12 cellular contexts compared by ENCODE assay signal in genomic region chr16:15507299-15507958, GRCh38.
DNase-seq lines count a peak whose midpoint lies in the region; ATAC-seq and TF ChIP-seq lines count a peak whose summit lies in the region.
"Had no signal": no experiment of that assay in that cellular context is flagged by ENCODE, and none has a peak within 500 bp of the region (broad histone marks: within the 10 kb centered on the region; RNA-seq: fewer than 3 reads in every experiment).

No MANE protein-coding gene starts in this region.

- no peaks in the 10 kb centered on the region for H3K27me3 ChIP-seq in mesenchymal stem cell (ENCODE audit: control insufficient read depth in 1 of 2, insufficient read depth in 1 of 2, low read length in 2 of 2)
- no peaks in the 10 kb centered on the region for H3K27me3 ChIP-seq in vagina

- TF ChIP-seq CTCF in vagina (IDR thresholded peaks at IDR 0.05): no peak
- no peak for TF ChIP-seq CTCF in activated CD8-positive, alpha-beta T cell treated with anti-CD3 and anti-CD28 coated beads for 36 hours (IDR thresholded peaks at IDR 0.05)

- H2BK120ac ChIP-seq in mesenchymal stem cell (ENCODE audit: low read depth, low read length): no peak overlapping the region

- H3K4me1 ChIP-seq in mesenchymal stem cell (ENCODE audit: control insufficient read depth, insufficient read depth, low read depth, low read length): peaks cover 22% of the 10 kb centered on the region
- H3K4me1 ChIP-seq in vagina: peaks cover 17% of the 10 kb centered on the region

- peak overlapping the region; percentile 29 for H3K4me2 ChIP-seq in mesenchymal stem cell (ENCODE audit: low read length, poor library complexity, severe bottlenecking)

- 41% methylated on average over 7 of the region's 8 CpGs for WGBS in mesenchymal stem cell

- H3K79me1 ChIP-seq in mesenchymal stem cell (replicated peaks; ENCODE audit: low read length, poor library complexity, severe bottlenecking): peaks cover 11% of the 10 kb centered on the region

- no peak overlapping the region for H3K4me3 Mint-ChIP-seq in activated CD4-positive, alpha-beta T cell treated with anti-CD3 and anti-CD28 coated beads, Interleukin-2, amount 10 ng/mL, durations not matched to agents 7 days and 5 days
- no peak overlapping the region for H3K4me3 Mint-ChIP-seq in activated CD8-positive, alpha-beta T cell treated with anti-CD3 and anti-CD28 coated beads for 36 hours
- H3K4me3 Mint-ChIP-seq: memory B cell had no signal

- ATAC-seq in activated CD8-positive, alpha-beta T cell treated with anti-CD3 and anti-CD28 coated beads for 36 hours: no peak
- ATAC-seq in HG03442 (IDR thresholded peaks at IDR 0.05; ENCODE audit: unreplicated experiment): no peak

- peaks cover 34% of the 10 kb centered on the region for H3K4me1 Mint-ChIP-seq in activated CD4-positive, alpha-beta T cell treated with anti-CD3 and anti-CD28 coated beads, Interleukin-2, amount 10 ng/mL, durations not matched to agents 7 days and 5 days
- H3K4me1 Mint-ChIP-seq in activated CD8-positive, alpha-beta T cell treated with anti-CD3 and anti-CD28 coated beads for 36 hours (ENCODE audit: low read depth): peaks cover 12% of the 10 kb centered on the region
- H3K4me1 Mint-ChIP-seq: memory B cell had no signal

- peak overlapping the region; percentile 57 for H4K8ac ChIP-seq in mesenchymal stem cell (ENCODE audit: low read length)

- POLR2A ChIA-PET in activated CD4-positive, alpha-beta T cell treated with anti-CD3 and anti-CD28 coated beads, Interleukin-2, amount 10 ng/mL, durations not matched to agents 7 days and 5 days (lab: Charles Lee): no interaction called here
- POLR2A ChIA-PET in activated CD8-positive, alpha-beta T cell treated with anti-CD3 and anti-CD28 coated beads for 36 hours (lab: Charles Lee): interaction anchor here (1.0 kb wide), 1 partner anchor 18 kb away, joined by 3 read pairs; no protein-coding TSS in a partner anchor

- peaks cover 9% of the 10 kb centered on the region for H3K27me3 Mint-ChIP-seq in activated CD4-positive, alpha-beta T cell treated with anti-CD3 and anti-CD28 coated beads, Interleukin-2, amount 10 ng/mL, durations not matched to agents 7 days and 5 days
- H3K27me3 Mint-ChIP-seq in activated CD8-positive, alpha-beta T cell treated with anti-CD3 and anti-CD28 coated beads for 36 hours: peaks cover 4% of the 10 kb centered on the region

- intact Hi-C loops in vagina (cut with DNase I): no loop called here
- intact Hi-C loops in activated CD8-positive, alpha-beta T cell treated with anti-CD3 and anti-CD28 coated beads for 36 hours (cut with micrococcal nuclease): no loop called here

- H3K9ac ChIP-seq in mesenchymal stem cell (ENCODE audit: low read length): peak overlapping the region; percentile 55

- no peaks in the 10 kb centered on the region for H3K9me3 ChIP-seq in mesenchymal stem cell (ENCODE audit: control insufficient read depth, low read length)
- no peaks in the 10 kb centered on the region for H3K9me3 ChIP-seq in vagina
- H3K9me3 ChIP-seq: thoracic aorta had no signal

- H3K4me3 ChIP-seq in mesenchymal stem cell (ENCODE audit: insufficient read depth in 1 of 2, low read depth in 1 of 2, low read length in 2 of 2) (peak overlapping the region in 1 of 2 experiments; percentile 42), vagina (no peak overlapping the region)
- H3K4me3 ChIP-seq: thoracic aorta had no signal

- H3K36me3 ChIP-seq in mesenchymal stem cell (ENCODE audit: control insufficient read depth in 1 of 2, insufficient read depth in 2 of 2, low read depth in 1 of 2, low read length in 2 of 2) (peaks cover 0 to 47% of the 10 kb centered on the region in 2 experiments), vagina (no peaks in the 10 kb centered on the region)
- H3K36me3 ChIP-seq: thoracic aorta had no signal

- H2AFZ ChIP-seq in mesenchymal stem cell (ENCODE audit: low read depth, low read length): no peak overlapping the region

- no peak overlapping the region for H3K4ac ChIP-seq in mesenchymal stem cell (ENCODE audit: low read depth in 1 of 2, low read length in 2 of 2)

- no peak overlapping the region for H4K91ac ChIP-seq in mesenchymal stem cell (ENCODE audit: low read length)

- H2BK12ac ChIP-seq in mesenchymal stem cell (ENCODE audit: low read length in 2 of 2): no peak overlapping the region

- no peaks in the 10 kb centered on the region for H3K36me3 Mint-ChIP-seq in activated CD4-positive, alpha-beta T cell treated with anti-CD3 and anti-CD28 coated beads, Interleukin-2, amount 10 ng/mL, durations not matched to agents 7 days and 5 days (ENCODE audit: low read depth)
- H3K36me3 Mint-ChIP-seq in activated CD8-positive, alpha-beta T cell treated with anti-CD3 and anti-CD28 coated beads for 36 hours (ENCODE audit: low read depth): no peaks in the 10 kb centered on the region

- no peak overlapping the region for H2AK5ac ChIP-seq in mesenchymal stem cell (ENCODE audit: low read length, severe bottlenecking)

- no peak for TF ChIP-seq POLR2A in vagina (IDR thresholded peaks at IDR 0.05)

- peak overlapping the region in 1 of 2 experiments; percentile 53 for H3K14ac ChIP-seq in mesenchymal stem cell (ENCODE audit: low read length in 2 of 2)

- no peak overlapping the region for H2BK15ac ChIP-seq in mesenchymal stem cell (ENCODE audit: low read depth, poor library complexity, severe bottlenecking)

- peak overlapping the region in 1 of 2 experiments; percentile 18 for H3K23ac ChIP-seq in mesenchymal stem cell (ENCODE audit: low read length in 2 of 2)

- H3K27ac ChIP-seq in mesenchymal stem cell (ENCODE audit: low read length, poor library complexity, severe bottlenecking) (peak overlapping the region; percentile 28), vagina (peak overlapping the region; percentile 72)

- peak overlapping the region; percentile 54 for H3K27ac Mint-ChIP-seq in activated CD4-positive, alpha-beta T cell treated with anti-CD3 and anti-CD28 coated beads, Interleukin-2, amount 10 ng/mL, durations not matched to agents 7 days and 5 days
- H3K27ac Mint-ChIP-seq in activated CD8-positive, alpha-beta T cell treated with anti-CD3 and anti-CD28 coated beads for 36 hours: no peak overlapping the region
- H3K27ac Mint-ChIP-seq: memory B cell had no signal

- peak overlapping the region in 1 of 2 experiments; percentile 69 for H3K18ac ChIP-seq in mesenchymal stem cell (ENCODE audit: low read depth in 1 of 2, low read length in 2 of 2)

- no peak overlapping the region for H2BK5ac ChIP-seq in mesenchymal stem cell (ENCODE audit: low read depth, low read length, poor library complexity, severe bottlenecking)

- CTCF ChIA-PET in activated CD4-positive, alpha-beta T cell treated with anti-CD3 and anti-CD28 coated beads, Interleukin-2, amount 10 ng/mL, durations not matched to agents 7 days and 5 days (lab: Charles Lee): no interaction called here
- CTCF ChIA-PET in activated CD8-positive, alpha-beta T cell treated with anti-CD3 and anti-CD28 coated beads for 36 hours (lab: Charles Lee): no interaction called here

- no peaks in the 10 kb centered on the region for H3K9me3 Mint-ChIP-seq in activated CD4-positive, alpha-beta T cell treated with anti-CD3 and anti-CD28 coated beads, Interleukin-2, amount 10 ng/mL, durations not matched to agents 7 days and 5 days
- no peaks in the 10 kb centered on the region for H3K9me3 Mint-ChIP-seq in activated CD8-positive, alpha-beta T cell treated with anti-CD3 and anti-CD28 coated beads for 36 hours
- H3K9me3 Mint-ChIP-seq: memory B cell had no signal

- DNase-seq in activated CD4-positive, alpha-beta T cell treated with anti-CD3 and anti-CD28 coated beads, Interleukin-2, amount 10 ng/mL, durations not matched to agents 7 days and 5 days: no peak
- DNase-seq in activated CD4-positive, alpha-beta T cell treated with anti-CD3 and anti-CD28 coated beads for 4 hours: no peak
- DNase-seq in dedifferentiated amniotic fluid mesenchymal stem cell (ENCODE audit: extremely low spot score): peak; percentile 87
- DNase-seq in mesenchymal stem cell: peak; percentile 82
- DNase-seq in vagina (ENCODE audit: extremely low spot score in 2 of 2): no peak
- DNase-seq in activated CD8-positive, alpha-beta T cell treated with anti-CD3 and anti-CD28 coated beads for 36 hours: no peak
- no peak for DNase-seq in activated CD4-positive, alpha-beta T cell treated with anti-CD3 and anti-CD28 coated beads for 48 hours
- DNase-seq: erythroblast, NCI-H774 had no signal

Comparison
In these comparisons a context has a peak if more than half of its experiments do, and no peak if none do; other contexts are left out.
1. DNase-seq: peak in dedifferentiated amniotic fluid mesenchymal stem cell (single experiment) and mesenchymal stem cell (single experiment); none in activated CD4-positive, alpha-beta T cell treated with anti-CD3 and anti-CD28 coated beads, Interleukin-2, amount 10 ng/mL, durations not matched to agents 7 days and 5 days (single experiment), activated CD4-positive, alpha-beta T cell treated with anti-CD3 and anti-CD28 coated beads for 4 hours (0 of 2), vagina (0 of 2), activated CD8-positive, alpha-beta T cell treated with anti-CD3 and anti-CD28 coated beads for 36 hours (single experiment) and activated CD4-positive, alpha-beta T cell treated with anti-CD3 and anti-CD28 coated beads for 48 hours (single experiment).